In genomic region chr12:56081393-56082347, GRCh38 we compare ENCODE assay signal across 1 cellular context.
TF ChIP-seq lines count a peak whose summit lies in the region.

No MANE protein-coding gene starts in this region.

TF ChIP-seq in HepG2, 621 proteins besides CTCF, POLR2A, EP300 and RAD21 (continued from another document and continues in another):
- TF ChIP-seq ZNF275 (CRISPR knock-in tag; IDR thresholded peaks at IDR 0.05; ENCODE audit: borderline replicate concordance) = no peak
- TF ChIP-seq ZNF614 (CRISPR knock-in tag; IDR thresholded peaks at IDR 0.05; ENCODE audit: borderline replicate concordance) = peak; percentile 98
- no peak for TF ChIP-seq CENPT (CRISPR knock-in tag; IDR thresholded peaks at IDR 0.05; ENCODE audit: low read depth)
- peak; percentile 91; the same call in 1 of the 2 replicates for TF ChIP-seq ZNF589 (CRISPR knock-in tag; conservative IDR thresholded peaks at IDR 0.05)
- TF ChIP-seq RCOR2 (CRISPR knock-in tag; IDR thresholded peaks at IDR 0.05) = peak; percentile 97
- TF ChIP-seq SALL1 (CRISPR knock-in tag; IDR thresholded peaks at IDR 0.05) = peak; percentile 99
- peak; percentile 100 for TF ChIP-seq PAXIP1 (CRISPR knock-in tag; conservative IDR thresholded peaks at IDR 0.05)
- peak; percentile 86 for TF ChIP-seq ZEB1 (IDR thresholded peaks at IDR 0.05; ENCODE audit: insufficient replicate concordance, low read depth)
- TF ChIP-seq ZNF468 (CRISPR knock-in tag; IDR thresholded peaks at IDR 0.05) = no peak
- TF ChIP-seq MBD4 (IDR thresholded peaks at IDR 0.05; ENCODE audit: borderline replicate concordance, low read length) = peak; percentile 92; the same call in 1 of the 2 replicates
- TF ChIP-seq CENPX (CRISPR knock-in tag; IDR thresholded peaks at IDR 0.05) = no peak
- TF ChIP-seq GABPB1 (CRISPR knock-in tag; IDR thresholded peaks at IDR 0.05) = peak; percentile 71
- TF ChIP-seq ZNF639 (CRISPR knock-in tag; conservative IDR thresholded peaks at IDR 0.05) = peak; percentile 90; the same call in 1 of the 2 replicates
- TF ChIP-seq ARID2 (CRISPR knock-in tag; IDR thresholded peaks at IDR 0.05; ENCODE audit: borderline replicate concordance) = 0 out of 2 replicates have a peak, but pooled peaks have one; percentile 73
- TF ChIP-seq JDP2 (CRISPR knock-in tag; IDR thresholded peaks at IDR 0.05; ENCODE audit: borderline replicate concordance) = peak; percentile 87; the same call in 1 of the 2 replicates
- 0 out of 2 replicates have a peak, but pooled peaks have one; percentile 47 for TF ChIP-seq ZNF576 (CRISPR knock-in tag; IDR thresholded peaks at IDR 0.05)
- TF ChIP-seq CBX2 (IDR thresholded peaks at IDR 0.05; ENCODE audit: low read depth, low read length) = no peak
- TF ChIP-seq CBX2 (CRISPR knock-in tag; IDR thresholded peaks at IDR 0.05; ENCODE audit: low read depth) = no peak
- TF ChIP-seq RAD51 (IDR thresholded peaks at IDR 0.05; ENCODE audit: borderline replicate concordance) = peak; percentile 40; the same call in 1 of the 2 replicates
- TF ChIP-seq HIVEP1 (CRISPR knock-in tag; IDR thresholded peaks at IDR 0.05) = no peak; the same call in 1 of the 2 replicates
- no peak for TF ChIP-seq PHB2 (IDR thresholded peaks at IDR 0.05; ENCODE audit: partially characterized antibody)
- TF ChIP-seq KLF6 (CRISPR knock-in tag; IDR thresholded peaks at IDR 0.05) = peak; percentile 93
- peak; percentile 91 for TF ChIP-seq DRAP1 (CRISPR knock-in tag; IDR thresholded peaks at IDR 0.05)
- TF ChIP-seq AGO2 (optimal IDR thresholded peaks at IDR 0.05; ENCODE audit: low read depth, low read length) = peak; percentile 51
- 0 out of 2 replicates have a peak, but pooled peaks have one; percentile 58 for TF ChIP-seq TP53 (CRISPR knock-in tag; conservative IDR thresholded peaks at IDR 0.05)
- no peak for TF ChIP-seq CREB1 (IDR thresholded peaks at IDR 0.05)
- TF ChIP-seq CREB1 (CRISPR knock-in tag; IDR thresholded peaks at IDR 0.05) = peak; percentile 82
- no peak for TF ChIP-seq ZNF513 (CRISPR knock-in tag; conservative IDR thresholded peaks at IDR 0.05)
- TF ChIP-seq SMARCC2 (IDR thresholded peaks at IDR 0.05) = no peak
- TF ChIP-seq MIXL1 (CRISPR knock-in tag; IDR thresholded peaks at IDR 0.05) = peak; percentile 94
- TF ChIP-seq KDM5B (CRISPR knock-in tag; IDR thresholded peaks at IDR 0.05; ENCODE audit: borderline replicate concordance) = no peak
- TF ChIP-seq ZNF547 (CRISPR knock-in tag; IDR thresholded peaks at IDR 0.05) = no peak; the same call in 1 of the 2 replicates
- TF ChIP-seq EED (CRISPR knock-in tag; IDR thresholded peaks at IDR 0.05) = peak; percentile 13; the same call in 1 of the 2 replicates
- TF ChIP-seq ATF2 (CRISPR knock-in tag; IDR thresholded peaks at IDR 0.05) = peak; percentile 96
- TF ChIP-seq ZNF329 (CRISPR knock-in tag; IDR thresholded peaks at IDR 0.05; ENCODE audit: low read depth) = peak; percentile 78; the same call in 1 of the 2 replicates
- TF ChIP-seq ZBTB33 (CRISPR knock-in tag; IDR thresholded peaks at IDR 0.05) = peak; percentile 83; the same call in 1 of the 2 replicates
- no peak for TF ChIP-seq ZNF280B (CRISPR knock-in tag; IDR thresholded peaks at IDR 0.05; ENCODE audit: borderline replicate concordance)
- TF ChIP-seq MBNL3 (CRISPR knock-in tag; conservative IDR thresholded peaks at IDR 0.05) = no peak
- TF ChIP-seq ZNF691 (CRISPR knock-in tag; IDR thresholded peaks at IDR 0.05; ENCODE audit: borderline replicate concordance, low read depth) = peak; percentile 97
- TF ChIP-seq ZNF280D (CRISPR knock-in tag; IDR thresholded peaks at IDR 0.05) = peak; percentile 89
- no peak for TF ChIP-seq FIP1L1 (IDR thresholded peaks at IDR 0.05; ENCODE audit: borderline replicate concordance, insufficient read depth, low read depth, low read length)
- TF ChIP-seq ZNF580 (CRISPR knock-in tag; IDR thresholded peaks at IDR 0.05; ENCODE audit: borderline replicate concordance, low read depth) = peak; percentile 99
- TF ChIP-seq ZNF180 (CRISPR knock-in tag; IDR thresholded peaks at IDR 0.05; ENCODE audit: borderline replicate concordance, low read depth) = no peak
- no peak for TF ChIP-seq STAG1 (CRISPR knock-in tag; IDR thresholded peaks at IDR 0.05)
